ENCODE assay signal across 8 cellular contexts in the genomic region with DNA sequence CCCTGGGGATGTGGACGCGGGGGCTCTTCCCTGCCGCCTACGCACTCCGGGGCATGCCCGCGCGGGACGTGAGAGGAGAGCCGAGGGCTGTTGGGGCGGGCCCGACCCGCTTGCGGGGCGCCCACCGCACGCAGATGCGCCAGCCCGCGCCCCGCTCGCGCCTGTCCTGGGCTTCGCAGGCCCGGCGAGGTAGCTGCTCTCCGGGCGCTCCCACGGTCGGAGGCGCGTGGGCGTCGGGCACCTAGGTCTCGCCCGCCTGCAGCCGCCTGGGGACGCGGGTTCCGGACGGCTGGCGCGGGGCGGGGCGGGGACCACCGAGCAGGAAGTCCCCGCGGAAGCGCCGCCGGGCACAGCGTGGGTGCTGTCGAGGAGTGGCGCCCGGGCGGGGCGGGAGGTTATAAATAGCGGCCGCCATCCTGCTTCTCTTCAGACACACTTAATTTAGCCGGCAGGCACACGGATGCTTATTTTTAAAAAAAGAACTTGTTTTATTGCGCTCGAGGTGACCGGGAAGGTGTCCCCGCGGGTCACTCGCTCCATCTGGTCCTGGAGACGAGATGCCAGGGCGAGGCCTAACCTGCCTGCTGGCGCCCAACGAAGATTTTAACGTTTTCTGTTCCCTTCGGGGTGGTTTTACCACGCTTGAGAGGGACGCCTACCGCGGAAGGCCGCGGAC. TPM values are rescaled to one million over a fixed set of nuclear protein-coding genes. Genes with fewer than 3 reads are reported as not detected.
A peak's percentile ranks its signal among the peaks of the same experiment; 100 is the strongest.
DNase-seq lines count a peak whose midpoint lies in the region; ATAC-seq and TF ChIP-seq lines count a peak whose summit lies in the region.

No MANE protein-coding gene starts in this region.

- no peaks in the 10 kb centered on the region for H3K36me3 Mint-ChIP-seq in CD4-positive, alpha-beta T cell (ENCODE audit: low read depth)
- no peaks in the 10 kb centered on the region for H3K36me3 Mint-ChIP-seq in endothelial cell (ENCODE audit: low read depth, unreplicated experiment)

- peak in 8 of 10 experiments; percentile 8 to 54 (median 30) for DNase-seq in CD4-positive, alpha-beta T cell
- DNase-seq in HL-60 (ENCODE audit: low read depth in 1 of 2, low spot score in 1 of 2) (peak in 1 of 2 experiments; percentile 31), left ventricle myocardium superior (peak; percentile 74), mesenteric fat pad (ENCODE audit: low spot score) (no peak), endothelial cell (ENCODE audit: low spot score) (no peak)
- peak; percentile 61 to 74 for DNase-seq in activated T-cell treated with anti-CD3 and anti-CD28 coated beads, Interleukin-2, amount 50 U/mL, for 48 hours
- DNase-seq in stimulated activated CD4-positive, alpha-beta T cell treated with anti-CD3 and anti-CD28 coated beads, Interleukin-2, amount 100 ng/mL, for 4 hours (ENCODE audit: low read depth), result peak; percentile 42

- intact Hi-C loops in CD4-positive, alpha-beta T cell (cut with DNase I, micrococcal nuclease), result loop anchor here (5.0 kb wide), 3 partner anchors 34 to 234 kb away; no protein-coding TSS in a partner anchor
- intact Hi-C loops in left ventricle myocardium superior (cut with micrococcal nuclease), result no loop called here

- peak; percentile 51 for ATAC-seq in CD4-positive, alpha-beta T cell (ENCODE audit: poor library complexity)
- peak; percentile 35 for ATAC-seq in GM21367 (IDR thresholded peaks at IDR 0.05; ENCODE audit: unreplicated experiment)
- ATAC-seq in left ventricle myocardium superior, result peak; percentile 76

- no peaks in the 10 kb centered on the region for H3K9me3 ChIP-seq in CD4-positive, alpha-beta T cell (ENCODE audit: control insufficient read depth, low read length)

- no peak overlapping the region for H3K27ac ChIP-seq in CD4-positive, alpha-beta T cell (ENCODE audit: low read depth, low read length)
- 0 out of 2 replicates have a peak overlapping the region, but pooled peaks have one; percentile 25 for H3K27ac ChIP-seq in HL-60 (replicated peaks)

- peaks cover 23% of the 10 kb centered on the region for H3K4me1 Mint-ChIP-seq in CD4-positive, alpha-beta T cell (ENCODE audit: low read depth)
- no peaks in the 10 kb centered on the region for H3K4me1 Mint-ChIP-seq in endothelial cell (ENCODE audit: unreplicated experiment)

- no peak overlapping the region for H3K27ac Mint-ChIP-seq in CD4-positive, alpha-beta T cell
- no peak overlapping the region for H3K27ac Mint-ChIP-seq in endothelial cell (ENCODE audit: unreplicated experiment)

- H3K27me3 ChIP-seq in CD4-positive, alpha-beta T cell (ENCODE audit: control insufficient read depth, insufficient read depth, low read length), result peaks cover 52% of the 10 kb centered on the region
- no peaks in the 10 kb centered on the region for H3K27me3 ChIP-seq in HL-60 (ENCODE audit: insufficient read depth, poor library complexity, severe bottlenecking)

- CTCF ChIA-PET in CD4-positive, alpha-beta T cell (lab: Charles Lee), result no interaction called here

- TF ChIP-seq CTCF in CD4-positive, alpha-beta T cell (IDR thresholded peaks at IDR 0.05), result no peak
- no peak for TF ChIP-seq CTCF in HL-60 (IDR thresholded peaks at IDR 0.05; ENCODE audit: insufficient read depth, low read length)
- no peak for TF ChIP-seq CTCF in endothelial cell (IDR thresholded peaks at IDR 0.05; ENCODE audit: unreplicated experiment)

- peaks cover 53% of the 10 kb centered on the region for H3K27me3 Mint-ChIP-seq in CD4-positive, alpha-beta T cell
- H3K27me3 Mint-ChIP-seq in endothelial cell (ENCODE audit: unreplicated experiment), result peaks cover 14% of the 10 kb centered on the region

- H3K4me3 Mint-ChIP-seq in CD4-positive, alpha-beta T cell, result peak overlapping the region; percentile 81
- no peak overlapping the region for H3K4me3 Mint-ChIP-seq in endothelial cell (ENCODE audit: unreplicated experiment)

- POLR2A ChIA-PET in CD4-positive, alpha-beta T cell (lab: Charles Lee), result interaction anchor here (0.8 to 1.4 kb wide), 4 partner anchors 33 to 71 kb away, joined by 3 to 5 read pairs (median 4); no protein-coding TSS in a partner anchor

- H3K9me3 Mint-ChIP-seq in CD4-positive, alpha-beta T cell, result no peaks in the 10 kb centered on the region
- H3K9me3 Mint-ChIP-seq in endothelial cell (ENCODE audit: unreplicated experiment), result no peaks in the 10 kb centered on the region

- peak overlapping the region; percentile 84 for H3K4me3 ChIP-seq in HL-60 (replicated peaks; ENCODE audit: insufficient read depth, low read length)

RNA-seq across cellular contexts. Expression of a gene that starts 0.6 kb away (rescaled TPM):
- total RNA-seq in CD4-positive, alpha-beta T cell, result not detected
- total RNA-seq in left ventricle myocardium superior, result 17.9 TPM
- total RNA-seq in mesenteric fat pad, result 0.06 TPM
- total RNA-seq in endothelial cell (ENCODE audit: unreplicated experiment), result not detected

RNA-seq across cellular contexts. Expression of a gene that starts 31.3 kb away (rescaled TPM):
- under 1 TPM; 0.19 to 0.25 TPM for total RNA-seq in CD4-positive, alpha-beta T cell
- 0.42 TPM for total RNA-seq in left ventricle myocardium superior
- total RNA-seq in mesenteric fat pad, result 0.26 TPM
- 0.23 TPM for total RNA-seq in endothelial cell (ENCODE audit: unreplicated experiment)

Comparison
In these comparisons a context has a peak if more than half of its experiments do, and no peak if none do; other contexts are left out.
1. DNase-seq: peak in CD4-positive, alpha-beta T cell (8 of 10), activated T-cell treated with anti-CD3 and anti-CD28 coated beads, Interleukin-2, amount 50 U/mL, for 48 hours (2 of 2), left ventricle myocardium superior (single experiment) and stimulated activated CD4-positive, alpha-beta T cell treated with anti-CD3 and anti-CD28 coated beads, Interleukin-2, amount 100 ng/mL, for 4 hours (single experiment); none in mesenteric fat pad (single experiment) and endothelial cell (single experiment).
2. RNA of a gene that starts 0.6 kb away (total RNA-seq): 17.9 TPM in left ventricle myocardium superior (single experiment); 0.06 TPM in mesenteric fat pad (single experiment), not detected in CD4-positive, alpha-beta T cell and not detected in endothelial cell (single experiment); every median in the first group is over 10 times any median in the second.
3. Peak in every context shown above with its lines, with median percentiles within 50 percentile points of each other: ATAC-seq.